Comparison of ENCODE assay signal across 8 cellular contexts in genomic region chr20:37693629-37694626, GRCh38. TPM values are rescaled to one million over a fixed set of nuclear protein-coding genes. Genes with fewer than 3 reads are reported as not detected.
DNase-seq lines count a peak whose midpoint lies in the region; ATAC-seq and TF ChIP-seq lines count a peak whose summit lies in the region.

CTNNBL1 (plus strand) TSS chr20:37694030; CDS start chr20:37694123, 93 bp downstream.

- TF ChIP-seq CTCF in Peyer's patch (IDR thresholded peaks at IDR 0.05) = peak in 1 of 6 experiments; percentile 20
- peak in 2 of 3 experiments; percentile 10 to 27 for TF ChIP-seq CTCF in esophagus muscularis mucosa (IDR thresholded peaks at IDR 0.05)

- H3K9me3 ChIP-seq in KOPT-K1 (ENCODE audit: insufficient read depth, low read length, poor library complexity, severe bottlenecking) (no peaks in the 10 kb centered on the region), Peyer's patch (no peaks in the 10 kb centered on the region), esophagus muscularis mucosa (no peaks in the 10 kb centered on the region)

- intact Hi-C loops in esophagus muscularis mucosa (cut with DNase I) = no loop called here

- H3K27ac ChIP-seq in KOPT-K1 (ENCODE audit: low read depth, low read length, poor library complexity, severe bottlenecking) = peak within 1 kb of the TSS; percentile 60
- peak within 1 kb of the TSS; percentile 5 to 75 (median 52) for H3K27ac ChIP-seq in Peyer's patch
- H3K27ac ChIP-seq in esophagus muscularis mucosa (replicated peaks in 1 of 4) = peak within 1 kb of the TSS; percentile 69 to 79 (median 74)

- DNase-seq in DMS79 treated with DMSO at 0.1 percent for 48 hours (lab: John Stamatoyannopoulos, UW) = peak; percentile 77
- DNase-seq in Peyer's patch = peak; percentile 98 to 99 (median 99)
- DNase-seq in activated T-cell treated with anti-CD3 and anti-CD28 coated beads, Interleukin-2, amount 50 U/mL, for 4 hours = peak; percentile 93
- peak; percentile 97 for DNase-seq in esophagus muscularis mucosa (ENCODE audit: extremely low spot score)
- peak; percentile 99 for DNase-seq in myocyte (ENCODE audit: low read depth)
- peak; percentile 93 to 97 for DNase-seq in stimulated activated CD8-positive, alpha-beta memory T cell treated with anti-CD3 and anti-CD28 coated beads, Interleukin-7, amount 100 ng/mL, for 4 hours (ENCODE audit: low read depth in 2 of 2)

- H3K27me3 ChIP-seq in Peyer's patch = no peaks in the 10 kb centered on the region
- H3K27me3 ChIP-seq in esophagus muscularis mucosa = no peaks in the 10 kb centered on the region

- TF ChIP-seq EP300 in esophagus muscularis mucosa (IDR thresholded peaks at IDR 0.05) = no peak

- peaks cover 26% of the 10 kb centered on the region for H3K27me3 Mint-ChIP-seq in activated T-cell treated with anti-CD3 and anti-CD28 coated beads, Interleukin-2, amount 50 U/mL, for 4 hours (ENCODE audit: low read depth)

- peak within 1 kb of the TSS; percentile 98 for H3K4me3 Mint-ChIP-seq in activated T-cell treated with anti-CD3 and anti-CD28 coated beads, Interleukin-2, amount 50 U/mL, for 4 hours

- peak within 1 kb of the TSS; percentile 55 to 75 (median 64) for H3K4me3 ChIP-seq in Peyer's patch
- H3K4me3 ChIP-seq in esophagus muscularis mucosa = peak within 1 kb of the TSS; percentile 77 to 93 (median 85)

- TF ChIP-seq POLR2A in Peyer's patch (IDR thresholded peaks at IDR 0.05) (peak; percentile 70 to 74), esophagus muscularis mucosa (IDR thresholded peaks at IDR 0.05; ENCODE audit: low read depth) (peak; percentile 42)

- H3K4me1 Mint-ChIP-seq in activated T-cell treated with anti-CD3 and anti-CD28 coated beads, Interleukin-2, amount 50 U/mL, for 4 hours (ENCODE audit: low read depth) = peaks cover 30% of the 10 kb centered on the region

- H3K4me1 ChIP-seq in Peyer's patch (peaks cover 0 to 15% (median 2%) of the 10 kb centered on the region in 4 donors), esophagus muscularis mucosa (peaks cover 19 to 34% (median 29%) of the 10 kb centered on the region in 4 donors)

- peak; percentile 71 for ATAC-seq in GM21786 (IDR thresholded peaks at IDR 0.05; ENCODE audit: unreplicated experiment)
- peak; percentile 96 to 98 for ATAC-seq in activated T-cell treated with anti-CD3 and anti-CD28 coated beads, Interleukin-2, amount 50 U/mL, for 4 hours

- H3K36me3 Mint-ChIP-seq in activated T-cell treated with anti-CD3 and anti-CD28 coated beads, Interleukin-2, amount 50 U/mL, for 4 hours (ENCODE audit: insufficient read depth) = peaks cover 5% of the 10 kb centered on the region

- peaks cover 5% of the 10 kb centered on the region; the same call in 1 of the 2 replicates for H3K36me3 ChIP-seq in KOPT-K1 (ENCODE audit: insufficient read depth, low read length)
- no peaks in the 10 kb centered on the region for H3K36me3 ChIP-seq in Peyer's patch
- H3K36me3 ChIP-seq in esophagus muscularis mucosa = peaks cover 0 to 4% (median 2%) of the 10 kb centered on the region in 4 donors

- under 1% methylated on average over 54 of the region's 54 CpGs for WGBS in esophagus muscularis mucosa

- no peaks in the 10 kb centered on the region for H3K9me3 Mint-ChIP-seq in activated T-cell treated with anti-CD3 and anti-CD28 coated beads, Interleukin-2, amount 50 U/mL, for 4 hours

RNA-seq across cellular contexts. Expression of gene CTNNBL1, which starts in this region (rescaled TPM):
- total RNA-seq in Peyer's patch = 10 to 100 TPM; 16.3 to 30.2 (median 23.6) TPM
- 100 to 1,000 TPM; 107 to 115 (median 110) TPM for total RNA-seq in activated T-cell treated with anti-CD3 and anti-CD28 coated beads, Interleukin-2, amount 50 U/mL, for 4 hours
- total RNA-seq in esophagus muscularis mucosa = 10 to 100 TPM; 40.4 to 54.3 (median 44.7) TPM
- 27.8 and 30.4 TPM in 2 replicates for total RNA-seq in myocyte
- 48.3 TPM for polyA plus RNA-seq in myocyte (2012)

Comparison
In these comparisons a context has a peak if more than half of its experiments do, and no peak if none do; other contexts are left out.
1. Peak in every context shown above with its lines: DNase-seq, ATAC-seq, H3K4me3 ChIP-seq and H3K27ac ChIP-seq.